In genomic region chr17:2595736-2596135, GRCh38 we compare ENCODE assay signal across 8 cellular contexts. TPM values are rescaled to one million over a fixed set of nuclear protein-coding genes. Genes with fewer than 3 reads are reported as not detected.
DNase-seq lines count a peak whose midpoint lies in the region; TF ChIP-seq lines count a peak whose summit lies in the region.

No MANE protein-coding gene starts in this region.

- H3K4me3 ChIP-seq in NT2/D1 (ENCODE audit: insufficient read length, low read depth): peak overlapping the region; percentile 12
- peak overlapping the region; percentile 98 for H3K4me3 ChIP-seq in endocrine pancreas (ENCODE audit: control insufficient read depth, insufficient read depth, low read length)
- H3K4me3 ChIP-seq in ovary: peak overlapping the region; percentile 100

- H3K27ac ChIP-seq in ovary: no peak overlapping the region

- H3K9me3 ChIP-seq in NT2/D1 (ENCODE audit: insufficient read depth, low read length): no peaks in the 10 kb centered on the region
- no peaks in the 10 kb centered on the region for H3K9me3 ChIP-seq in endocrine pancreas (ENCODE audit: control insufficient read depth, low read length)
- no peaks in the 10 kb centered on the region for H3K9me3 ChIP-seq in ovary

- peak overlapping the region; percentile 33 for H3K9ac ChIP-seq in NT2/D1 (ENCODE audit: insufficient read length, low read depth)
- peak overlapping the region; percentile 65 for H3K9ac ChIP-seq in endocrine pancreas (ENCODE audit: control insufficient read depth, insufficient read depth, low read length)

- no peaks in the 10 kb centered on the region for H3K27me3 ChIP-seq in NT2/D1 (ENCODE audit: insufficient read depth, insufficient read length)
- no peaks in the 10 kb centered on the region for H3K27me3 ChIP-seq in endocrine pancreas (ENCODE audit: control insufficient read depth, insufficient read depth, low read length)
- no peaks in the 10 kb centered on the region for H3K27me3 ChIP-seq in ovary

- no peak for TF ChIP-seq EP300 in ovary (IDR thresholded peaks at IDR 0.05)

- WGBS in ovary, 3 donors: 3 to 5% (median 5%) methylated on average over 4 of the region's 4 CpGs

- intact Hi-C loops in ovary (cut with DNase I): loop anchor here in 1 of 4 donors (10.0 kb wide), 1 partner anchor 109 kb away; no protein-coding TSS in a partner anchor

- H3K36me3 ChIP-seq in NT2/D1 (ENCODE audit: insufficient read depth, insufficient read length, low read length): peaks cover 8% of the 10 kb centered on the region
- no peaks in the 10 kb centered on the region for H3K36me3 ChIP-seq in endocrine pancreas (ENCODE audit: control insufficient read depth, insufficient read depth, low read length)
- no peaks in the 10 kb centered on the region for H3K36me3 ChIP-seq in ovary

- no peaks in the 10 kb centered on the region for H3K4me1 ChIP-seq in NT2/D1 (ENCODE audit: insufficient read depth, insufficient read length)
- H3K4me1 ChIP-seq in endocrine pancreas (ENCODE audit: control insufficient read depth, insufficient read depth, low read length): peaks cover 23% of the 10 kb centered on the region
- H3K4me1 ChIP-seq in ovary (ENCODE audit: insufficient read depth): peaks cover 1% of the 10 kb centered on the region

- TF ChIP-seq POLR2A in ovary (IDR thresholded peaks at IDR 0.05): no peak

- no peak for TF ChIP-seq CTCF in ovary (IDR thresholded peaks at IDR 0.05)

- DNase-seq in ELR (ENCODE audit: low read depth) (peak; percentile 27), NT2/D1 (ENCODE audit: low read depth, low spot score) (no peak), ovary (no peak), C1 segment of cervical spinal cord (lab: John Stamatoyannopoulos, UW) (no peak), activated gamma-delta T cell (lab: John Stamatoyannopoulos, UW) (no peak)
- no peak for DNase-seq in stimulated activated CD4-positive, alpha-beta T cell treated with anti-CD3 and anti-CD28 coated beads, Interleukin-4, amount 100 ng/mL, for 1 hour
- DNase-seq in stimulated activated CD4-positive, alpha-beta T cell treated with anti-CD3 and anti-CD28 coated beads, Interleukin-12 subunit alpha, Interleukin-12 subunit beta, amount 100 ng/mL, for 4 hours: no peak

RNA-seq across cellular contexts. Expression of gene PAFAH1B1, which starts 2.3 kb away (rescaled TPM):
- 100 to 1,000 TPM in 4 of 7 donors, 10 to 100 TPM in 3; 73.6 to 125 (median 108) TPM for total RNA-seq in ovary
- polyA plus RNA-seq in ovary: 10 to 100 TPM; 36.5 to 99.0 TPM

Comparison
In these comparisons a context has a peak if more than half of its experiments do, and no peak if none do; other contexts are left out.
1. H3K4me3 ChIP-seq: peak in every context shown above with its lines; median percentile 100 in ovary; 98 in endocrine pancreas; 12 in NT2/D1.